ENCODE assay signal across 29 cellular contexts in the genomic region with DNA sequence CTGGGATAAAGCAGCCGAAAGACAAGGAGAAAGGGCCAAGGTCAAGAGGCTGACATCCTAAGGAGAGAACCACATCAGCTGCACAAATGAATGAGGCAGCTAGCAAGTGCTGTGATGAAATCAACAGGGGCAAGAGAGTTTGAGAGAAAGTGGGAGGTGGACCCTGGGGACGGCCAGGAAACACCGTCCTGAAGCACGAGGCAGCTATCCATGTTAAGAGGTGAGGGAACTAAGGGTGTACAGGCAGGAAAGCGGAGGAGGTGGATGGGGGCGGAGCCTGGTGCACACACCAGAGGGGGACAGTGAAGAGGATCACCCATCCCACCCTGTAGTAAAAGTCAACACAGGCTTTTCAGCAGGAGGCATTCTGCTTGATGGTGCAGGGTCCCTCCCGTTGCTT. TPM values are rescaled to one million over a fixed set of nuclear protein-coding genes. Genes with fewer than 3 reads are reported as not detected.
DNase-seq lines count a peak whose midpoint lies in the region; ATAC-seq, FAIRE-seq and TF ChIP-seq lines count a peak whose summit lies in the region.
"Had no signal": no experiment of that assay in that cellular context is flagged by ENCODE, and none has a peak within 500 bp of the region (broad histone marks: within the 10 kb centered on the region; RNA-seq: fewer than 3 reads in every experiment).

No MANE protein-coding gene starts in this region.

- H3K27ac ChIP-seq in HepG2 (ENCODE audit: extremely low read length, insufficient read depth, low read length) (no peak overlapping the region), right lobe of liver (no peak overlapping the region), RWPE1 (0 out of 2 replicates have a peak overlapping the region, but pooled peaks have one; percentile 8)
- H3K27ac ChIP-seq: C4-2B, GM23248, PC-9, SJSA1 had no signal

- CTCF ChIA-PET in HepG2 (lab: Yijun Ruan, JAX; ENCODE audit: low intra/inter-chr PET ratio, low total read pairs): no interaction called here
- CTCF ChIA-PET in RWPE1 (lab: Yijun Ruan, JAX): no interaction called here

- TF ChIP-seq EP300 in HepG2 (IDR thresholded peaks at IDR 0.05; ENCODE audit: low read depth in 2 of 2, low read length in 2 of 2) (no peak), HepG2 (CRISPR knock-in tag; IDR thresholded peaks at IDR 0.05; ENCODE audit: borderline replicate concordance) (no peak)

- H3K4me3 ChIP-seq in HepG2 (replicated peaks in 1 of 3; ENCODE audit: insufficient read depth in 1 of 3, low read depth in 2 of 3, low read length in 3 of 3) (no peak overlapping the region), right lobe of liver (no peak overlapping the region)
- H3K4me3 ChIP-seq: GM12878, GM23248, HAP-1, PC-9, SJSA1 had no signal

- no peak overlapping the region for H3K4me2 ChIP-seq in HepG2 (ENCODE audit: low read depth, low read length)
- H3K4me2 ChIP-seq: PC-9 had no signal

- no peak for TF ChIP-seq RAD21 in HepG2 (CRISPR knock-in tag; IDR thresholded peaks at IDR 0.05)

- no peak for TF ChIP-seq POLR2A in HepG2 (IDR thresholded peaks at IDR 0.05; ENCODE audit: insufficient read depth in 1 of 2, low read depth in 2 of 2, low read length in 2 of 2)
- TF ChIP-seq POLR2A in right lobe of liver (IDR thresholded peaks at IDR 0.05): no peak

- WGBS in HepG2 (ENCODE audit: low lambda C conversion rate): 97% methylated on average over 7 of the region's 7 CpGs
- WGBS in right lobe of liver (ENCODE audit: insufficient coverage, low coverage, low lambda C conversion rate, missing lambda C conversion rate): 87% methylated on average over 7 of the region's 7 CpGs

- peaks cover 4% of the 10 kb centered on the region for H3K36me3 Mint-ChIP-seq in glutamatergic neuron (ENCODE audit: unreplicated experiment)
- H3K36me3 Mint-ChIP-seq in type B pancreatic cell: peaks cover 51% of the 10 kb centered on the region

- TF ChIP-seq CTCF in HepG2 (CRISPR knock-in tag; IDR thresholded peaks at IDR 0.05) (no peak), right lobe of liver (IDR thresholded peaks at IDR 0.05) (no peak), RWPE1 (conservative IDR thresholded peaks at IDR 0.05; ENCODE audit: low read depth) (no peak), glutamatergic neuron (IDR thresholded peaks at IDR 0.05; ENCODE audit: partially characterized antibody, unreplicated experiment) (no peak), type B pancreatic cell (conservative IDR thresholded peaks at IDR 0.05) (no peak)

- no peaks in the 10 kb centered on the region for H3K4me1 Mint-ChIP-seq in glutamatergic neuron (ENCODE audit: low read depth, unreplicated experiment)
- peaks cover under 1% of the 10 kb centered on the region for H3K4me1 Mint-ChIP-seq in type B pancreatic cell (ENCODE audit: unreplicated experiment)
- H3K4me1 Mint-ChIP-seq: B cell had no signal

- intact Hi-C loops in HepG2 (cut with micrococcal nuclease; ENCODE audit: unreplicated experiment): no loop called here
- intact Hi-C loops in right lobe of liver (cut with DNase I): no loop called here
- intact Hi-C loops in left colon (cut with DNase I, micrococcal nuclease): no loop called here

- H3K27me3 ChIP-seq in HepG2 (ENCODE audit: control insufficient read depth in 1 of 2, insufficient read depth in 2 of 2, low read length in 2 of 2): no peaks in the 10 kb centered on the region
- H3K27me3 ChIP-seq in right lobe of liver: no peaks in the 10 kb centered on the region
- H3K27me3 ChIP-seq: SJSA1 had no signal

- H2AFZ ChIP-seq in HepG2 (ENCODE audit: low read length): no peak overlapping the region
- H2AFZ ChIP-seq: GM23248, PC-9 had no signal

- ATAC-seq in HepG2: no peak
- no peak for ATAC-seq in right lobe of liver
- ATAC-seq in left colon: no peak
- ATAC-seq: CD8-positive, alpha-beta T cell; GM12878 had no signal

- DNase-seq in HepG2 (ENCODE audit: low spot score) (no peak), right lobe of liver (no peak), RWPE1 (ENCODE audit: low spot score) (no peak), glutamatergic neuron (no peak), type B pancreatic cell (ENCODE audit: extremely low spot score, unreplicated experiment) (no peak), ecto neural progenitor cell (ENCODE audit: low spot score) (no peak), left colon (no peak), OCI-M1 (lab: John Stamatoyannopoulos, UW) (no peak)
- DNase-seq: CD8-positive, alpha-beta T cell; DMS 273 treated with DMSO at 0.1 percent for 48 hours; DMS79; EL; GDM1; GM23248; Karpas-422; NCI-H1092 treated with DMSO at 0.1 percent for 48 hours; NCI-H146; NCI-H1930; NCI-H2107; NCI-H524; NCI-H82; NK-92 treated with Interleukin-12 subunit alpha and Interleukin-12 subunit beta, amount 100 ng/mL, for 24 hours; PC-9; Right ventricle myocardium superior had no signal

- H3K4me1 ChIP-seq in HepG2 (ENCODE audit: insufficient read depth, low read length) (peaks cover 17% of the 10 kb centered on the region), right lobe of liver (peaks cover 0 to 2% (median under 1%) of the 10 kb centered on the region in 4 donors)
- H3K4me1 ChIP-seq: HAP-1 had no signal

- POLR2A ChIA-PET in HepG2 (lab: Yijun Ruan, JAX) (no interaction called here), RWPE1 (lab: Yijun Ruan, JAX; ENCODE audit: low non-redundant PET) (no interaction called here)

- peak overlapping the region; percentile 29 for H3K27ac Mint-ChIP-seq in glutamatergic neuron (ENCODE audit: unreplicated experiment)
- H3K27ac Mint-ChIP-seq in type B pancreatic cell: peak overlapping the region; percentile 10
- H3K27ac Mint-ChIP-seq: B cell; CD8-positive, alpha-beta T cell had no signal

- H3K9me3 Mint-ChIP-seq in glutamatergic neuron (ENCODE audit: unreplicated experiment) (no peaks in the 10 kb centered on the region), type B pancreatic cell (no peaks in the 10 kb centered on the region)
- H3K9me3 Mint-ChIP-seq: CD8-positive, alpha-beta T cell had no signal

- H3K4me3 Mint-ChIP-seq in glutamatergic neuron (ENCODE audit: unreplicated experiment) (no peak overlapping the region), type B pancreatic cell (no peak overlapping the region)
- H3K4me3 Mint-ChIP-seq: B cell; CD8-positive, alpha-beta T cell had no signal

- in situ Hi-C loops in HepG2 (cut with HindIII; ENCODE audit: extremely low pct_ligation_motif_present, low pct_unique_long_range_greater_than_20kb): no loop called here

- H3K27me3 Mint-ChIP-seq in glutamatergic neuron (ENCODE audit: unreplicated experiment) (no peaks in the 10 kb centered on the region), type B pancreatic cell (no peaks in the 10 kb centered on the region)
- H3K27me3 Mint-ChIP-seq: B cell had no signal

- peaks cover 74% of the 10 kb centered on the region for H4K20me1 ChIP-seq in HepG2 (ENCODE audit: insufficient read depth, low read length)

- no peaks in the 10 kb centered on the region for H3K9me3 ChIP-seq in HepG2 (ENCODE audit: low read length)
- no peaks in the 10 kb centered on the region for H3K9me3 ChIP-seq in right lobe of liver
- H3K9me3 ChIP-seq: HAP-1, SJSA1 had no signal

- FAIRE-seq in HepG2 (lab: Jason Lieb, UNC): no peak
- FAIRE-seq: GM12878 had no signal

- H3K36me3 ChIP-seq in HepG2 (replicated peaks in 1 of 2; ENCODE audit: control insufficient read depth in 1 of 2, insufficient read depth in 2 of 2, low read length in 2 of 2) (peaks cover 57 to 90% of the 10 kb centered on the region in 2 experiments), right lobe of liver (peaks cover 4 to 97% (median 58%) of the 10 kb centered on the region in 4 donors)

- no peak overlapping the region for H3K9ac ChIP-seq in HepG2 (ENCODE audit: insufficient read depth, low read depth, low read length)
- H3K9ac ChIP-seq: GM23248 had no signal

- BruUV-seq in HepG2 (replicated peaks; lab: Mats Ljungman, UMichigan): no TSS peak

- H3K79me2 ChIP-seq in HepG2 (ENCODE audit: insufficient read depth, low read length): peaks cover 84% of the 10 kb centered on the region

RNA-seq across cellular contexts. Expression of a gene that starts 52.4 kb away (rescaled TPM):
- total RNA-seq in HepG2 (2016; rRNA removed; fragmentation: Illumina TruSeq; extraction: Trizol) (707 and 912 TPM in 2 replicates), right lobe of liver (100 to 1,000 TPM; 341 to 557 (median 479) TPM), glutamatergic neuron (ENCODE audit: unreplicated experiment) (216 TPM), type B pancreatic cell (ENCODE audit: low replicate concordance) (466 and 659 TPM in 2 replicates), left colon (100 to 1,000 TPM; 390 to 417 TPM)
- 195 and 216 TPM in 2 replicates for total RNA-seq in HepG2 (2016; cell fraction: cytosol; rRNA removed; fragmentation: Illumina TruSeq; extraction: Trizol; ENCODE audit: low read depth)
- 687 and 831 TPM in 2 replicates for total RNA-seq in HepG2 (2016; cell fraction: insoluble cytoplasmic fraction; rRNA removed; fragmentation: Illumina TruSeq; extraction: Trizol)
- total RNA-seq in HepG2 (2016; cell fraction: membrane; rRNA removed; fragmentation: Illumina TruSeq; extraction: Trizol): 620 and 676 TPM in 2 replicates
- 437 and 494 TPM in 2 replicates for total RNA-seq in HepG2 (2016; cell fraction: nucleus; rRNA removed; fragmentation: Illumina TruSeq; extraction: Trizol)
- polyA plus RNA-seq in HepG2 (2011; rRNA removed): 434 and 464 TPM in 2 replicates
- 419 and 448 TPM in 2 replicates for polyA plus RNA-seq in HepG2 (2011; cell fraction: cytosol; rRNA removed)
- polyA plus RNA-seq in HepG2 (2011; cell fraction: nucleus; rRNA removed): 618 and 764 TPM in 2 replicates
- polyA plus RNA-seq in HepG2 (2012): 461 and 517 TPM in 2 replicates
- 179 and 188 TPM in 2 replicates for polyA plus RNA-seq in HepG2 (2016; cell fraction: cytosol; fragmentation: Illumina TruSeq; extraction: Trizol; ENCODE audit: low read depth)
- polyA plus RNA-seq in HepG2 (2016; cell fraction: insoluble cytoplasmic fraction; fragmentation: Illumina TruSeq; extraction: Trizol; ENCODE audit: low read depth): 695 and 895 TPM in 2 replicates
- 483 and 563 TPM in 2 replicates for polyA plus RNA-seq in HepG2 (2016; cell fraction: membrane; fragmentation: Illumina TruSeq; extraction: Trizol; ENCODE audit: low read depth)
- polyA plus RNA-seq in HepG2 (2016; cell fraction: nucleus; fragmentation: Illumina TruSeq; extraction: Trizol; ENCODE audit: insufficient read depth, low read depth): 674 and 742 TPM in 2 replicates
- 303 and 643 TPM in 2 replicates for polyA minus RNA-seq in HepG2 (2011; rRNA and poly(A)+ RNA removed; ENCODE audit: low replicate concordance)
- polyA minus RNA-seq in HepG2 (2011; cell fraction: cytosol; rRNA and poly(A)+ RNA removed): 590 and 596 TPM in 2 replicates
- 603 and 678 TPM in 2 replicates for polyA minus RNA-seq in HepG2 (2011; cell fraction: nucleus; rRNA and poly(A)+ RNA removed)

RNA-seq across cellular contexts. Expression of a gene that starts 52.7 kb away (rescaled TPM):
- total RNA-seq in HepG2 (2016; rRNA removed; fragmentation: Illumina TruSeq; extraction: Trizol) (493 and 750 TPM in 2 replicates), right lobe of liver (10 to 100 TPM; 66.6 to 97.9 (median 86.2) TPM), glutamatergic neuron (ENCODE audit: unreplicated experiment) (302 TPM), type B pancreatic cell (ENCODE audit: low replicate concordance) (333 and 425 TPM in 2 replicates), left colon (100 to 1,000 TPM; 245 to 254 TPM)
- 68.0 and 78.0 TPM in 2 replicates for total RNA-seq in HepG2 (2016; cell fraction: cytosol; rRNA removed; fragmentation: Illumina TruSeq; extraction: Trizol; ENCODE audit: low read depth)
- total RNA-seq in HepG2 (2016; cell fraction: insoluble cytoplasmic fraction; rRNA removed; fragmentation: Illumina TruSeq; extraction: Trizol): 485 and 732 TPM in 2 replicates
- 155 and 168 TPM in 2 replicates for total RNA-seq in HepG2 (2016; cell fraction: membrane; rRNA removed; fragmentation: Illumina TruSeq; extraction: Trizol)
- 303 and 351 TPM in 2 replicates for total RNA-seq in HepG2 (2016; cell fraction: nucleus; rRNA removed; fragmentation: Illumina TruSeq; extraction: Trizol)
- 579 and 733 TPM in 2 replicates for polyA plus RNA-seq in HepG2 (2011; rRNA removed)
- polyA plus RNA-seq in HepG2 (2011; cell fraction: cytosol; rRNA removed): 208 and 366 TPM in 2 replicates
- polyA plus RNA-seq in HepG2 (2011; cell fraction: nucleus; rRNA removed): 383 and 475 TPM in 2 replicates
- polyA plus RNA-seq in HepG2 (2012): 320 and 513 TPM in 2 replicates
- polyA plus RNA-seq in HepG2 (2016; cell fraction: cytosol; fragmentation: Illumina TruSeq; extraction: Trizol; ENCODE audit: low read depth): 35.1 and 36.8 TPM in 2 replicates
- polyA plus RNA-seq in HepG2 (2016; cell fraction: insoluble cytoplasmic fraction; fragmentation: Illumina TruSeq; extraction: Trizol; ENCODE audit: low read depth): 746 and 761 TPM in 2 replicates
- polyA plus RNA-seq in HepG2 (2016; cell fraction: membrane; fragmentation: Illumina TruSeq; extraction: Trizol; ENCODE audit: low read depth): 102 and 104 TPM in 2 replicates
- polyA plus RNA-seq in HepG2 (2016; cell fraction: nucleus; fragmentation: Illumina TruSeq; extraction: Trizol; ENCODE audit: insufficient read depth, low read depth): 515 and 562 TPM in 2 replicates
- polyA minus RNA-seq in HepG2 (2011; rRNA and poly(A)+ RNA removed; ENCODE audit: low replicate concordance): 234 and 609 TPM in 2 replicates
- 218 and 237 TPM in 2 replicates for polyA minus RNA-seq in HepG2 (2011; cell fraction: cytosol; rRNA and poly(A)+ RNA removed)
- 446 and 458 TPM in 2 replicates for polyA minus RNA-seq in HepG2 (2011; cell fraction: nucleus; rRNA and poly(A)+ RNA removed)
